Comparison of ENCODE assay signal across 9 cellular contexts in genomic region chr15:75456710-75457109, GRCh38. TPM values are rescaled to one million over a fixed set of nuclear protein-coding genes. Genes with fewer than 3 reads are reported as not detected.
DNase-seq lines count a peak whose midpoint lies in the region; ATAC-seq and TF ChIP-seq lines count a peak whose summit lies in the region.
"Had no signal": no experiment of that assay in that cellular context is flagged by ENCODE, and none has a peak within 500 bp of the region (broad histone marks: within the 10 kb centered on the region; RNA-seq: fewer than 3 reads in every experiment).

No MANE protein-coding gene starts in this region.

- no peaks in the 10 kb centered on the region for H3K27me3 Mint-ChIP-seq in activated T-cell treated with anti-CD3 and anti-CD28 coated beads, Interleukin-2, amount 50 U/mL, for 4 hours (ENCODE audit: low read depth)
- H3K27me3 Mint-ChIP-seq in T-helper 17 cell: no peaks in the 10 kb centered on the region

- no peaks in the 10 kb centered on the region for H3K36me3 Mint-ChIP-seq in activated T-cell treated with anti-CD3 and anti-CD28 coated beads, Interleukin-2, amount 50 U/mL, for 4 hours (ENCODE audit: insufficient read depth)
- H3K36me3 Mint-ChIP-seq in T-helper 17 cell (ENCODE audit: low read depth): no peaks in the 10 kb centered on the region

- no peaks in the 10 kb centered on the region for H3K9me3 Mint-ChIP-seq in activated T-cell treated with anti-CD3 and anti-CD28 coated beads, Interleukin-2, amount 50 U/mL, for 4 hours

- H3K27me3 ChIP-seq in subcutaneous abdominal adipose tissue (ENCODE audit: control insufficient read depth in 5 of 5, insufficient read depth in 4 of 5, low read length in 5 of 5): no peaks in the 10 kb centered on the region
- H3K27me3 ChIP-seq in testis: no peaks in the 10 kb centered on the region

- H3K36me3 ChIP-seq in subcutaneous abdominal adipose tissue (ENCODE audit: control insufficient read depth in 5 of 5, insufficient read depth in 5 of 5, low read length in 5 of 5) (no peaks in the 10 kb centered on the region), testis (ENCODE audit: low read depth, missing control alignments) (no peaks in the 10 kb centered on the region)

- intact Hi-C loops in testis (cut with DNase I; ENCODE audit: low total_unique reads): loop anchor here (10.0 kb wide), 1 partner anchor 188 kb away; the partner anchor contains the start of genes IMP3 and SNX33

- WGBS in testis, 2 donors: 37 to 46% methylated on average over 6 of the region's 6 CpGs

- peak overlapping the region; percentile 89 for H3K4me3 Mint-ChIP-seq in activated T-cell treated with anti-CD3 and anti-CD28 coated beads, Interleukin-2, amount 50 U/mL, for 4 hours
- peak overlapping the region; percentile 98 for H3K4me3 Mint-ChIP-seq in T-helper 17 cell

- H3K27ac Mint-ChIP-seq in T-helper 17 cell: peak overlapping the region; percentile 96

- H3K4me3 ChIP-seq in fibroblast of the aortic adventitia (ENCODE audit: low read depth, low read length): peak overlapping the region; percentile 85
- peak overlapping the region in 1 of 5 donors; percentile 97 for H3K4me3 ChIP-seq in subcutaneous abdominal adipose tissue (ENCODE audit: low read depth in 1 of 5, low read length in 5 of 5)
- no peak overlapping the region for H3K4me3 ChIP-seq in testis

- no peak for DNase-seq in activated T-cell treated with anti-CD3 and anti-CD28 coated beads, Interleukin-2, amount 50 U/mL, for 4 hours
- no peak for DNase-seq in activated T-cell treated with anti-CD3 and anti-CD28 coated beads, Interleukin-2, amount 50 U/mL, for 48 hours
- DNase-seq in T-helper 17 cell (no peak), fibroblast of the aortic adventitia (ENCODE audit: low read depth) (peak; percentile 27), NAMALWA (ENCODE audit: low spot score) (no peak), NCI-H82 (lab: John Stamatoyannopoulos, UW) (no peak), testis (no peak)
- DNase-seq: NCI-H2081 treated with DMSO at 0.1 percent for 48 hours had no signal

- TF ChIP-seq CTCF in fibroblast of the aortic adventitia (IDR thresholded peaks at IDR 0.05; ENCODE audit: insufficient read depth, low read length): no peak
- no peak for TF ChIP-seq CTCF in testis (IDR thresholded peaks at IDR 0.05)

- H3K9me3 ChIP-seq in T-helper 17 cell (ENCODE audit: control insufficient read depth, low read length, poor library complexity, severe bottlenecking) (no peaks in the 10 kb centered on the region), subcutaneous abdominal adipose tissue (ENCODE audit: control insufficient read depth in 5 of 5, low read length in 5 of 5) (no peaks in the 10 kb centered on the region), testis (no peaks in the 10 kb centered on the region)

- H3K9ac ChIP-seq in subcutaneous abdominal adipose tissue (ENCODE audit: low read length in 5 of 5): peak overlapping the region in 1 of 5 donors; percentile 94

- peak overlapping the region; percentile 3 for H3K27ac ChIP-seq in subcutaneous abdominal adipose tissue (ENCODE audit: low read depth, low read length)
- H3K27ac ChIP-seq in testis: peak overlapping the region in 1 of 2 donors; percentile 98

- no peak for TF ChIP-seq POLR2A in testis (IDR thresholded peaks at IDR 0.05)

- no peak for ATAC-seq in activated T-cell treated with anti-CD3 and anti-CD28 coated beads, Interleukin-2, amount 50 U/mL, for 4 hours
- no peak for ATAC-seq in T-helper 17 cell

- H3K4me1 ChIP-seq in subcutaneous abdominal adipose tissue (ENCODE audit: control insufficient read depth in 5 of 5, insufficient read depth in 5 of 5, low read length in 5 of 5) (peaks cover 11 to 36% (median 32%) of the 10 kb centered on the region in 5 donors), testis (peaks cover 11% of the 10 kb centered on the region)

- H3K4me1 Mint-ChIP-seq in activated T-cell treated with anti-CD3 and anti-CD28 coated beads, Interleukin-2, amount 50 U/mL, for 4 hours (ENCODE audit: low read depth): peaks cover 21% of the 10 kb centered on the region
- peaks cover 23% of the 10 kb centered on the region for H3K4me1 Mint-ChIP-seq in T-helper 17 cell

RNA-seq across cellular contexts. Expression of gene SIN3A, which starts 5.2 kb away (rescaled TPM):
- 10 to 100 TPM; 77.8 to 79.2 (median 78.8) TPM for total RNA-seq in activated T-cell treated with anti-CD3 and anti-CD28 coated beads, Interleukin-2, amount 50 U/mL, for 4 hours
- 100 to 1,000 TPM; 166 to 169 TPM for total RNA-seq in T-helper 17 cell
- total RNA-seq in fibroblast of the aortic adventitia (ENCODE audit: low replicate concordance): 37.3 and 52.9 TPM in 2 replicates
- 100 to 1,000 TPM in 1 of 2 donors, 10 to 100 TPM in 1; 95.0 to 100 TPM for total RNA-seq in testis
- 65.9 TPM for polyA plus RNA-seq in testis (ENCODE audit: insufficient read depth, low read depth, low replicate concordance)
